ENCODE assay signal across 8 cellular contexts in genomic region chr20:43942661-43943285, GRCh38. TPM values are rescaled to one million over a fixed set of nuclear protein-coding genes. Genes with fewer than 3 reads are reported as not detected.
DNase-seq lines count a peak whose midpoint lies in the region; ATAC-seq and TF ChIP-seq lines count a peak whose summit lies in the region.

No MANE protein-coding gene starts in this region.

- ATAC-seq in GM19351 (IDR thresholded peaks at IDR 0.05; ENCODE audit: unreplicated experiment) = peak; percentile 70
- ATAC-seq in left lobe of liver = peak; percentile 12

- H3K4me1 ChIP-seq in Caco-2 = no peaks in the 10 kb centered on the region

- CTCF ChIA-PET in activated CD4-positive, alpha-beta memory T cell treated with anti-CD3 and anti-CD28 coated beads, Interleukin-2, amount 10 ng/mL, durations not matched to agents 7 days and 5 days (lab: Charles Lee) = interaction anchor here (0.8 to 3.0 kb wide), 8 partner anchors 12 to 193 kb away, joined by 3 to 13 read pairs (median 4); no protein-coding TSS in a partner anchor
- CTCF ChIA-PET in Caco-2 (lab: Charles Lee) = no interaction called here

- BruUV-seq in Caco-2 (replicated peaks; lab: Mats Ljungman, UMichigan) = no TSS peak

- POLR2A ChIA-PET in activated CD4-positive, alpha-beta memory T cell treated with anti-CD3 and anti-CD28 coated beads, Interleukin-2, amount 10 ng/mL, durations not matched to agents 7 days and 5 days (lab: Charles Lee) = interaction anchor here (1.0 to 5.1 kb wide), 12 partner anchors 7 to 486 kb away, joined by 3 to 37 read pairs (median 8); partner anchors contain the start of gene SRSF6
- POLR2A ChIA-PET in Caco-2 (lab: Charles Lee) = no interaction called here

- DNase-seq in DMS153 treated with DMSO at 0.1 percent for 48 hours (lab: John Stamatoyannopoulos, UW; ENCODE audit: unreplicated experiment) (peak; percentile 28), LHCN-M2 (ENCODE audit: low read depth) (peak; percentile 71), left lobe of liver (ENCODE audit: low spot score) (no peak), Caco-2 (no peak), substantia nigra (lab: John Stamatoyannopoulos, UW) (no peak)
- peak; percentile 28 for DNase-seq in activated CD4-positive, alpha-beta memory T cell treated with anti-CD3 and anti-CD28 coated beads, Interleukin-2, amount 10 ng/mL, durations not matched to agents 7 days and 5 days
- no peak for DNase-seq in stimulated activated CD4-positive, alpha-beta T cell treated with anti-CD3 and anti-CD28 coated beads, Interleukin-4, amount 100 ng/mL, for 4 hours

- peak overlapping the region; percentile 34 for H3K4me3 Mint-ChIP-seq in activated CD4-positive, alpha-beta memory T cell treated with anti-CD3 and anti-CD28 coated beads, Interleukin-2, amount 10 ng/mL, durations not matched to agents 7 days and 5 days
- H3K4me3 Mint-ChIP-seq in Caco-2 (ENCODE audit: unreplicated experiment) = no peak overlapping the region

- no peaks in the 10 kb centered on the region for H3K9me3 Mint-ChIP-seq in activated CD4-positive, alpha-beta memory T cell treated with anti-CD3 and anti-CD28 coated beads, Interleukin-2, amount 10 ng/mL, durations not matched to agents 7 days and 5 days
- no peaks in the 10 kb centered on the region for H3K9me3 Mint-ChIP-seq in Caco-2 (ENCODE audit: unreplicated experiment)

- no peaks in the 10 kb centered on the region for H3K9me3 ChIP-seq in Caco-2

- H3K36me3 Mint-ChIP-seq in activated CD4-positive, alpha-beta memory T cell treated with anti-CD3 and anti-CD28 coated beads, Interleukin-2, amount 10 ng/mL, durations not matched to agents 7 days and 5 days (ENCODE audit: low read depth) = no peaks in the 10 kb centered on the region
- no peaks in the 10 kb centered on the region for H3K36me3 Mint-ChIP-seq in Caco-2 (ENCODE audit: insufficient read depth, unreplicated experiment)

- H3K27ac ChIP-seq in substantia nigra (ENCODE audit: low read depth, low read length, poor library complexity, severe bottlenecking) = no peak overlapping the region

- TF ChIP-seq CTCF in Caco-2 (IDR thresholded peaks at IDR 0.05; ENCODE audit: insufficient read depth in 1 of 2, low read depth in 1 of 2, low read length in 1 of 2, severe bottlenecking in 1 of 2, unreplicated experiment in 1 of 2) = no peak

- no peaks in the 10 kb centered on the region for H3K36me3 ChIP-seq in Caco-2 (ENCODE audit: control insufficient read depth, insufficient read depth, low read length)

- peaks cover 63% of the 10 kb centered on the region for H3K4me1 Mint-ChIP-seq in activated CD4-positive, alpha-beta memory T cell treated with anti-CD3 and anti-CD28 coated beads, Interleukin-2, amount 10 ng/mL, durations not matched to agents 7 days and 5 days
- no peaks in the 10 kb centered on the region for H3K4me1 Mint-ChIP-seq in Caco-2 (ENCODE audit: low read depth, unreplicated experiment)

- peak overlapping the region; percentile 85 for H3K27ac Mint-ChIP-seq in activated CD4-positive, alpha-beta memory T cell treated with anti-CD3 and anti-CD28 coated beads, Interleukin-2, amount 10 ng/mL, durations not matched to agents 7 days and 5 days
- H3K27ac Mint-ChIP-seq in Caco-2 (ENCODE audit: unreplicated experiment) = no peak overlapping the region

- peaks cover 55% of the 10 kb centered on the region for H3K27me3 Mint-ChIP-seq in activated CD4-positive, alpha-beta memory T cell treated with anti-CD3 and anti-CD28 coated beads, Interleukin-2, amount 10 ng/mL, durations not matched to agents 7 days and 5 days
- H3K27me3 Mint-ChIP-seq in Caco-2 (ENCODE audit: insufficient read depth, unreplicated experiment) = peaks cover 21% of the 10 kb centered on the region

- intact Hi-C loops in Caco-2 (cut with micrococcal nuclease; ENCODE audit: unreplicated experiment) = no loop called here

- H3K27me3 ChIP-seq in Caco-2 (replicated peaks; ENCODE audit: control insufficient read depth, insufficient read depth, low read length) = peaks cover 2% of the 10 kb centered on the region; the same call in 1 of the 2 replicates

- H3K4me3 ChIP-seq in Caco-2 (ENCODE audit: low read depth, low read length) = no peak overlapping the region

RNA-seq across cellular contexts. Expression of gene TOX2, which starts 28.1 kb away (rescaled TPM):
- total RNA-seq in LHCN-M2 (2014; rRNA removed) (1.6 and 2.2 TPM in 2 replicates), left lobe of liver (3.5 TPM), Caco-2 (2022) (not detected in 2 replicates)
- polyA plus RNA-seq in LHCN-M2 (2012) = 3.8 TPM
- 1 to 10 TPM; 4.4 to 4.6 TPM for total RNA-seq in activated CD4-positive, alpha-beta memory T cell treated with anti-CD3 and anti-CD28 coated beads, Interleukin-2, amount 10 ng/mL, durations not matched to agents 7 days and 5 days

Comparison
In these comparisons a context has a peak if more than half of its experiments do, and no peak if none do; other contexts are left out.
1. DNase-seq: peak in DMS153 treated with DMSO at 0.1 percent for 48 hours (single experiment), LHCN-M2 (single experiment) and activated CD4-positive, alpha-beta memory T cell treated with anti-CD3 and anti-CD28 coated beads, Interleukin-2, amount 10 ng/mL, durations not matched to agents 7 days and 5 days (single experiment); none in left lobe of liver (single experiment), Caco-2 (0 of 2), substantia nigra (0 of 49) and stimulated activated CD4-positive, alpha-beta T cell treated with anti-CD3 and anti-CD28 coated beads, Interleukin-4, amount 100 ng/mL, for 4 hours (0 of 2).